8 cellular contexts compared by ENCODE assay signal in genomic region chr6:125985522-125985921, GRCh38. TPM values are rescaled to one million over a fixed set of nuclear protein-coding genes. Genes with fewer than 3 reads are reported as not detected.
DNase-seq lines count a peak whose midpoint lies in the region; ATAC-seq, FAIRE-seq and TF ChIP-seq lines count a peak whose summit lies in the region.

No MANE protein-coding gene starts in this region.

- no peak for FAIRE-seq in small intestine (lab: Jason Lieb, UNC)

- TF ChIP-seq POLR2A in gastroesophageal sphincter (IDR thresholded peaks at IDR 0.05), result no peak

- H3K27ac ChIP-seq in SJSA1, result peak overlapping the region; percentile 20
- peak overlapping the region in 3 of 4 donors; percentile 80 to 89 (median 85) for H3K27ac ChIP-seq in gastroesophageal sphincter
- peak overlapping the region in 1 of 2 donors; percentile 1 for H3K27ac ChIP-seq in small intestine (ENCODE audit: low read depth in 1 of 2, low read length in 1 of 2)

- H3K9me3 ChIP-seq in SJSA1 (replicated peaks), result no peaks in the 10 kb centered on the region
- H3K9me3 ChIP-seq in gastroesophageal sphincter, result no peaks in the 10 kb centered on the region
- no peaks in the 10 kb centered on the region for H3K9me3 ChIP-seq in small intestine (ENCODE audit: control insufficient read depth, low read depth)

- H3K4me1 Mint-ChIP-seq in T-helper 2 cell treated with Interferon-gamma antibody and Interleukin-4, amounts not matched to agents 5 μg/mL and 100 μg/mL, for 36 hours (ENCODE audit: low read depth), result peaks cover 11% of the 10 kb centered on the region

- WGBS in gastroesophageal sphincter (ENCODE audit: low coverage in 1 of 2), 2 donors, result 67 to 82% methylated on average over 2 to 4 of the region's 4 CpGs
- WGBS in small intestine, 3 donors, result 32 to 72% (median 47%) methylated on average over 4 of the region's 4 CpGs

- H3K36me3 Mint-ChIP-seq in T-helper 2 cell treated with Interferon-gamma antibody and Interleukin-4, amounts not matched to agents 5 μg/mL and 100 μg/mL, for 36 hours (ENCODE audit: low read depth), result no peaks in the 10 kb centered on the region

- ATAC-seq in gastroesophageal sphincter (no peak), HG02840 (IDR thresholded peaks at IDR 0.05; ENCODE audit: low FRiP score, unreplicated experiment) (no peak), HG02981 (IDR thresholded peaks at IDR 0.05; ENCODE audit: unreplicated experiment) (no peak)

- DNase-seq in T-helper 2 cell treated with Interferon-gamma antibody and Interleukin-4, amounts not matched to agents 5 μg/mL and 100 μg/mL, for 36 hours (ENCODE audit: low spot score), result no peak
- DNase-seq in T-helper 2 cell (no peak), SJSA1 (ENCODE audit: low read depth in 1 of 2, low spot score in 2 of 2) (no peak), small intestine (peak; percentile 33), germinal center (ENCODE audit: low spot score) (no peak)

- peaks cover 33% of the 10 kb centered on the region for H3K4me1 ChIP-seq in SJSA1 (replicated peaks)
- H3K4me1 ChIP-seq in gastroesophageal sphincter, result peaks cover 0 to 46% (median 2%) of the 10 kb centered on the region in 3 donors
- H3K4me1 ChIP-seq in small intestine (ENCODE audit: control insufficient read depth in 2 of 2, insufficient read depth in 1 of 2, low read depth in 1 of 2, low read length in 1 of 2), result peaks cover 7 to 12% of the 10 kb centered on the region in 2 donors

- H3K4me3 ChIP-seq in SJSA1 (peak overlapping the region; percentile 63), gastroesophageal sphincter (peak overlapping the region; percentile 89 to 95), small intestine (ENCODE audit: low read depth in 1 of 2, low read length in 2 of 2) (no peak overlapping the region)

- no peak overlapping the region for H3K27ac Mint-ChIP-seq in T-helper 2 cell treated with Interferon-gamma antibody and Interleukin-4, amounts not matched to agents 5 μg/mL and 100 μg/mL, for 36 hours

- 0 out of 2 replicates have a peak, but pooled peaks cover 3% of the 10 kb centered on the region for H3K36me3 ChIP-seq in SJSA1
- H3K36me3 ChIP-seq in gastroesophageal sphincter, result peaks cover 0 to 7% of the 10 kb centered on the region in 2 donors
- H3K36me3 ChIP-seq in small intestine (ENCODE audit: control insufficient read depth in 2 of 2, insufficient read depth in 2 of 2, low read length in 2 of 2), result no peaks in the 10 kb centered on the region

- peak overlapping the region; percentile 19 for H3K4me3 Mint-ChIP-seq in T-helper 2 cell treated with Interferon-gamma antibody and Interleukin-4, amounts not matched to agents 5 μg/mL and 100 μg/mL, for 36 hours

- no peak for TF ChIP-seq EP300 in gastroesophageal sphincter (IDR thresholded peaks at IDR 0.05)

- H3K27me3 ChIP-seq in SJSA1 (replicated peaks) (no peaks in the 10 kb centered on the region), gastroesophageal sphincter (no peaks in the 10 kb centered on the region), small intestine (ENCODE audit: control insufficient read depth in 2 of 2, insufficient read depth in 2 of 2, low read length in 2 of 2) (no peaks in the 10 kb centered on the region)

- no peak for TF ChIP-seq CTCF in gastroesophageal sphincter (IDR thresholded peaks at IDR 0.05)

- H3K9me3 Mint-ChIP-seq in T-helper 2 cell treated with Interferon-gamma antibody and Interleukin-4, amounts not matched to agents 5 μg/mL and 100 μg/mL, for 36 hours, result no peaks in the 10 kb centered on the region

- H3K27me3 Mint-ChIP-seq in T-helper 2 cell treated with Interferon-gamma antibody and Interleukin-4, amounts not matched to agents 5 μg/mL and 100 μg/mL, for 36 hours (ENCODE audit: low read depth), result no peaks in the 10 kb centered on the region

RNA-seq across cellular contexts. Expression of gene TRMT11, which starts 0.8 kb away (rescaled TPM):
- 24.1 and 28.3 TPM in 2 replicates for total RNA-seq in SJSA1 (2014; rRNA removed; shearing (Covaris generic))
- total RNA-seq in gastroesophageal sphincter, result 10 to 100 TPM; 13.3 to 49.7 (median 22.3) TPM
- polyA plus RNA-seq in small intestine, result 10 to 100 TPM; 11.1 to 15.0 (median 13.7) TPM

RNA-seq across cellular contexts. Expression of gene HINT3, which starts 29.0 kb away (rescaled TPM):
- total RNA-seq in SJSA1 (2014; rRNA removed; shearing (Covaris generic)), result 16.9 and 26.2 TPM in 2 replicates
- 10 to 100 TPM; 31.0 to 54.8 (median 46.2) TPM for total RNA-seq in gastroesophageal sphincter
- 10 to 100 TPM; 11.1 to 14.3 (median 14.1) TPM for polyA plus RNA-seq in small intestine

Comparison
In these comparisons a context has a peak if more than half of its experiments do, and no peak if none do; other contexts are left out.
1. H3K4me3 ChIP-seq: peak in SJSA1 (single experiment) and gastroesophageal sphincter (2 of 2); none in small intestine (0 of 2).